1 cellular context compared by ENCODE assay signal in the genomic region with DNA sequence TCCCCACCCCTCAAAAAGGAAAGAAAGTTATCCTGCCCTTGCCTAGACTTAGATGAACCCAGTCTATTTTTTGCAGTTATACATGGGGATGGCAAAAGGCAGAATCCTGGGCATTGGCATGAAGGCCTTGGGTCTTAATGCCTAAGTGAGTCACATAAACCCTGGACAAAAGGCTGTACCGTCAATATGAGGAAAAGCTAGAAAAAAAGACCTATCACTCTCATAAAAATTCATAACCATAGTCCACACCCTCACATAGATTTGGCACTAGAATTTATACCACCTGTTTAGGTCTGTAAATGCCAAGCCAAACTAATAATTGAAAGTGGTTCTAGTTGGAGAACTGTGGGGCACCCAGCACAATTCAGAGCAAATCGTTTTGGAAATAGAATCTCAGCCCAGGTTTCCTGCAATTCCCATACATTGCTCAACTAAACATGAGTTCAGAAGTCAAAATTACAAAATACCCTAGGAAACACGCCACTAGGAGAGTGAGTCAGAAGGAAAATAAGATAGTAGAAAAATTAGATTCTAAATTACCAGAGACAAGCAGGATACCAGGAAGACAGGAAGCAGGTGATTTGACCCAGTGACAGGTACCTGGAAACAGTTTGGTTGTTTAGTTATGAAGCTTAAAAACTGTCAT.
TF ChIP-seq lines count a peak whose summit lies in the region.

No MANE protein-coding gene starts in this region.

TF ChIP-seq in SK-N-SH, 30 proteins besides CTCF, POLR2A, EP300 and RAD21 (continued from another document):
- TF ChIP-seq IRF3 (IDR thresholded peaks at IDR 0.05; ENCODE audit: low read depth, low read length) (no peak), GATA2 (CRISPR knock-in tag; IDR thresholded peaks at IDR 0.05) (no peak), POLR2AphosphoS5 (IDR thresholded peaks at IDR 0.05; ENCODE audit: low read depth, low read length) (no peak), RFX5 (IDR thresholded peaks at IDR 0.05; ENCODE audit: low read length) (no peak)
- TF ChIP-seq, protein P1, sequence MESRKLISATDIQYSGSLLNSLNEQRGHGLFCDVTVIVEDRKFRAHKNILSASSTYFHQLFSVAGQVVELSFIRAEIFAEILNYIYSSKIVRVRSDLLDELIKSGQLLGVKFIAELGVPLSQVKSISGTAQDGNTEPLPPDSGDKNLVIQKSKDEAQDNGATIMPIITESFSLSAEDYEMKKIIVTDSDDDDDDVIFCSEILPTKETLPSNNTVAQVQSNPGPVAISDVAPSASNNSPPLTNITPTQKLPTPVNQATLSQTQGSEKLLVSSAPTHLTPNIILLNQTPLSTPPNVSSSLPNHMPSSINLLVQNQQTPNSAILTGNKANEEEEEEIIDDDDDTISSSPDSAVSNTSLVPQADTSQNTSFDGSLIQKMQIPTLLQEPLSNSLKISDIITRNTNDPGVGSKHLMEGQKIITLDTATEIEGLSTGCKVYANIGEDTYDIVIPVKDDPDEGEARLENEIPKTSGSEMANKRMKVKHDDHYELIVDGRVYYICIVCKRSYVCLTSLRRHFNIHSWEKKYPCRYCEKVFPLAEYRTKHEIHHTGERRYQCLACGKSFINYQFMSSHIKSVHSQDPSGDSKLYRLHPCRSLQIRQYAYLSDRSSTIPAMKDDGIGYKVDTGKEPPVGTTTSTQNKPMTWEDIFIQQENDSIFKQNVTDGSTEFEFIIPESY (IDR thresholded peaks at IDR 0.05; ENCODE audit: borderline replicate concordance, low read depth): no peak
